10 cellular contexts compared by ENCODE assay signal in genomic region chr21:33971492-33972013, GRCh38. TPM values are rescaled to one million over a fixed set of nuclear protein-coding genes. Genes with fewer than 3 reads are reported as not detected.
DNase-seq lines count a peak whose midpoint lies in the region; ATAC-seq and TF ChIP-seq lines count a peak whose summit lies in the region.
"Had no signal": no experiment of that assay in that cellular context is flagged by ENCODE, and none has a peak within 500 bp of the region (broad histone marks: within the 10 kb centered on the region; RNA-seq: fewer than 3 reads in every experiment).

No MANE protein-coding gene starts in this region.

- no peak for DNase-seq in DND-41
- DNase-seq in T47D (ENCODE audit: low read depth in 1 of 2, low spot score in 1 of 2), result peak; percentile 31 to 70
- peak; percentile 49 for DNase-seq in myocyte (ENCODE audit: low read depth)
- DNase-seq in inferior parietal cortex (ENCODE audit: extremely low spot score), result no peak
- no peak for DNase-seq in thyroid gland
- no peak for DNase-seq in medulla oblongata (ENCODE audit: extremely low spot score)
- DNase-seq: activated CD4-positive, alpha-beta T cell treated with anti-CD3 and anti-CD28 coated beads, Interleukin-2, amount 50 U/mL, for 4 hours had no signal

- in situ Hi-C loops in T47D (cut with HindIII; ENCODE audit: low pct_unique_long_range_greater_than_20kb, low sequenced_read_pairs), result loop anchor here (25.0 kb wide), 1 partner anchor 91 kb away; the partner anchor contains the start of genes MRPS6 and SLC5A3

- H3K79me2 ChIP-seq in DND-41 (ENCODE audit: insufficient read depth, low read length), result peaks cover 9% of the 10 kb centered on the region

- H3K27me3 ChIP-seq in DND-41 (ENCODE audit: insufficient read depth, low read length, poor library complexity), result no peaks in the 10 kb centered on the region
- no peaks in the 10 kb centered on the region for H3K27me3 ChIP-seq in HUES64 (ENCODE audit: insufficient read depth, low read length)
- H3K27me3 ChIP-seq in gastroesophageal sphincter, result no peaks in the 10 kb centered on the region
- H3K27me3 ChIP-seq in thyroid gland, result no peaks in the 10 kb centered on the region

- H3K36me3 ChIP-seq in DND-41 (ENCODE audit: insufficient read depth, low read length) (peaks cover 47% of the 10 kb centered on the region), HUES64 (ENCODE audit: insufficient read depth, low read length) (no peaks in the 10 kb centered on the region), gastroesophageal sphincter (no peaks in the 10 kb centered on the region), thyroid gland (no peaks in the 10 kb centered on the region)

- no peak overlapping the region for H3K4me2 ChIP-seq in DND-41 (ENCODE audit: insufficient read depth, low read length)

- 63% methylated on average over 7 of the region's 7 CpGs for WGBS in HUES64
- 80 to 88% methylated on average over 7 of the region's 7 CpGs for WGBS in gastroesophageal sphincter (ENCODE audit: low coverage in 1 of 2), 2 donors
- WGBS in thyroid gland, 2 donors, result 73% methylated on average over 7 of the region's 7 CpGs

- peaks cover 48% of the 10 kb centered on the region for H3K4me1 ChIP-seq in DND-41 (ENCODE audit: insufficient read depth, low read length)
- peaks cover 29% of the 10 kb centered on the region for H3K4me1 ChIP-seq in HUES64 (ENCODE audit: insufficient read depth, low read length)
- H3K4me1 ChIP-seq in gastroesophageal sphincter, result peaks cover 0 to 27% (median 9%) of the 10 kb centered on the region in 3 donors
- H3K4me1 ChIP-seq in thyroid gland, result peaks cover 0 to 16% of the 10 kb centered on the region in 2 donors

- H3K4me3 ChIP-seq in DND-41 (ENCODE audit: low read depth in 1 of 2, low read length in 2 of 2) (no peak overlapping the region), HUES64 (ENCODE audit: low read length) (no peak overlapping the region), gastroesophageal sphincter (no peak overlapping the region), thyroid gland (replicated peaks in 1 of 3) (no peak overlapping the region)

- H4K20me1 ChIP-seq in DND-41 (ENCODE audit: insufficient read depth, low read length), result no peaks in the 10 kb centered on the region

- TF ChIP-seq EP300 in gastroesophageal sphincter (IDR thresholded peaks at IDR 0.05), result no peak

- H3K27ac ChIP-seq in DND-41 (ENCODE audit: low read length) (peak overlapping the region; percentile 57), HUES64 (ENCODE audit: low read depth, low read length) (peak overlapping the region; percentile 49; the same call in 1 of the 2 replicates), gastroesophageal sphincter (no peak overlapping the region), thyroid gland (no peak overlapping the region)

- no peak for ATAC-seq in DND-41 (ENCODE audit: insufficient read depth, low read depth)
- no peak for ATAC-seq in gastroesophageal sphincter
- ATAC-seq: sciatic nerve had no signal

- TF ChIP-seq CTCF in DND-41 (IDR thresholded peaks at IDR 0.05; ENCODE audit: borderline replicate concordance, extremely low read depth, low read length, poor library complexity, severe bottlenecking) (no peak), gastroesophageal sphincter (IDR thresholded peaks at IDR 0.05) (no peak), thyroid gland (IDR thresholded peaks at IDR 0.05) (no peak)

- H2AFZ ChIP-seq in DND-41 (ENCODE audit: low read depth, low read length), result no peak overlapping the region

- no peaks in the 10 kb centered on the region for H3K9me3 ChIP-seq in DND-41 (ENCODE audit: insufficient read depth, low read length, severe bottlenecking)
- H3K9me3 ChIP-seq in HUES64 (ENCODE audit: insufficient read depth, low read depth, low read length), result no peaks in the 10 kb centered on the region
- no peaks in the 10 kb centered on the region for H3K9me3 ChIP-seq in gastroesophageal sphincter
- H3K9me3 ChIP-seq in thyroid gland, result no peaks in the 10 kb centered on the region

- intact Hi-C loops in thyroid gland (cut with DNase I), result no loop called here

- H3K9ac ChIP-seq in DND-41 (ENCODE audit: low read depth, low read length) (no peak overlapping the region), HUES64 (ENCODE audit: low read depth, low read length) (0 out of 2 replicates have a peak overlapping the region, but pooled peaks have one; percentile 12)

- TF ChIP-seq POLR2A in gastroesophageal sphincter (IDR thresholded peaks at IDR 0.05) (no peak), thyroid gland (IDR thresholded peaks at IDR 0.05) (no peak)

RNA-seq across cellular contexts. Expression of gene ATP5PO, which starts 55.9 kb away (rescaled TPM):
- polyA plus RNA-seq in HUES64 (2013, experiment 1 of 2), result 286 TPM
- polyA plus RNA-seq in HUES64 (2013, experiment 2 of 2), result 327 TPM
- total RNA-seq in myocyte, result 198 and 272 TPM in 2 replicates
- polyA plus RNA-seq in myocyte (2012), result 170 TPM
- total RNA-seq in gastroesophageal sphincter, result 100 to 1,000 TPM; 133 to 311 (median 214) TPM
- 100 to 1,000 TPM; 201 to 300 (median 256) TPM for total RNA-seq in thyroid gland

Comparison
In these comparisons a context has a peak if more than half of its experiments do, and no peak if none do; other contexts are left out.
1. DNase-seq: peak in T47D (2 of 2) and myocyte (single experiment); none in DND-41 (single experiment), inferior parietal cortex (single experiment), thyroid gland (0 of 2) and medulla oblongata (single experiment).
2. H3K27ac ChIP-seq: peak in DND-41 (single experiment) and HUES64 (single experiment); none in gastroesophageal sphincter (0 of 4) and thyroid gland (0 of 3).